14 cellular contexts compared by ENCODE assay signal in genomic region chr7:73434701-73435069, GRCh38. TPM values are rescaled to one million over a fixed set of nuclear protein-coding genes. Genes with fewer than 3 reads are reported as not detected.
DNase-seq lines count a peak whose midpoint lies in the region; ATAC-seq lines count a peak whose summit lies in the region.
"Had no signal": no experiment of that assay in that cellular context is flagged by ENCODE, and none has a peak within 500 bp of the region (broad histone marks: within the 10 kb centered on the region; RNA-seq: fewer than 3 reads in every experiment).

No MANE protein-coding gene starts in this region.

- H3K27ac Mint-ChIP-seq in CD4-positive, CD25-positive, alpha-beta regulatory T cell = no peak overlapping the region
- peak overlapping the region in 1 of 8 donors; percentile 38 for H3K27ac Mint-ChIP-seq in CD8-positive, alpha-beta memory T cell
- no peak overlapping the region for H3K27ac Mint-ChIP-seq in activated naive CD8-positive, alpha-beta T cell
- peak overlapping the region in 2 of 9 donors; percentile 82 to 90 for H3K27ac Mint-ChIP-seq in naive thymus-derived CD4-positive, alpha-beta T cell

- intact Hi-C loops in naive thymus-derived CD4-positive, alpha-beta T cell (cut with micrococcal nuclease) = loop anchor here (5.0 to 10.0 kb wide), 2 partner anchors 112 to 280 kb away; partner anchors contain the start of gene STX1A (in 1 of the 2)

- peaks cover 4% of the 10 kb centered on the region for H3K36me3 Mint-ChIP-seq in CD4-positive, CD25-positive, alpha-beta regulatory T cell
- H3K36me3 Mint-ChIP-seq in CD8-positive, alpha-beta memory T cell = peaks cover 0 to 10% (median 3%) of the 10 kb centered on the region in 3 donors
- H3K36me3 Mint-ChIP-seq in activated naive CD8-positive, alpha-beta T cell = no peaks in the 10 kb centered on the region
- H3K36me3 Mint-ChIP-seq in naive thymus-derived CD4-positive, alpha-beta T cell = no peaks in the 10 kb centered on the region

- H3K36me3 ChIP-seq in CD4-positive, CD25-positive, alpha-beta regulatory T cell (ENCODE audit: control insufficient read depth, insufficient read depth, low read length) = peaks cover 2% of the 10 kb centered on the region
- no peaks in the 10 kb centered on the region for H3K36me3 ChIP-seq in CD8-positive, alpha-beta memory T cell (ENCODE audit: insufficient read depth, low read length)
- H3K36me3 ChIP-seq in naive thymus-derived CD4-positive, alpha-beta T cell (ENCODE audit: control insufficient read depth in 2 of 3, insufficient read depth in 3 of 3, low read length in 3 of 3) = no peaks in the 10 kb centered on the region
- peaks cover 9% of the 10 kb centered on the region for H3K36me3 ChIP-seq in HAP-1 (replicated peaks)

- peaks cover 0 to 3% (median 0%) of the 10 kb centered on the region in 7 donors for H3K9me3 Mint-ChIP-seq in CD4-positive, CD25-positive, alpha-beta regulatory T cell
- H3K9me3 Mint-ChIP-seq in CD8-positive, alpha-beta memory T cell = no peaks in the 10 kb centered on the region
- H3K9me3 Mint-ChIP-seq in activated naive CD8-positive, alpha-beta T cell (ENCODE audit: low read depth) = no peaks in the 10 kb centered on the region
- peaks cover 0 to 5% (median 0%) of the 10 kb centered on the region in 11 donors for H3K9me3 Mint-ChIP-seq in naive thymus-derived CD4-positive, alpha-beta T cell

- peaks cover 3% of the 10 kb centered on the region for H3K4me1 ChIP-seq in CD4-positive, CD25-positive, alpha-beta regulatory T cell (ENCODE audit: control insufficient read depth, insufficient read depth, low read length, poor library complexity, severe bottlenecking)
- no peaks in the 10 kb centered on the region for H3K4me1 ChIP-seq in CD8-positive, alpha-beta memory T cell (ENCODE audit: insufficient read depth, low read length)
- H3K4me1 ChIP-seq in naive thymus-derived CD4-positive, alpha-beta T cell (ENCODE audit: control insufficient read depth in 2 of 2, insufficient read depth in 2 of 2, low read length in 2 of 2) = no peaks in the 10 kb centered on the region
- H3K4me1 ChIP-seq in HAP-1 = peaks cover 2% of the 10 kb centered on the region; the same call in 1 of the 2 replicates

- peaks cover 9% of the 10 kb centered on the region for H3K27me3 Mint-ChIP-seq in CD4-positive, CD25-positive, alpha-beta regulatory T cell
- H3K27me3 Mint-ChIP-seq in CD8-positive, alpha-beta memory T cell = peaks cover 1 to 8% of the 10 kb centered on the region in 2 donors
- no peaks in the 10 kb centered on the region for H3K27me3 Mint-ChIP-seq in activated naive CD8-positive, alpha-beta T cell
- peaks cover 0 to 4% (median 0%) of the 10 kb centered on the region in 5 donors for H3K27me3 Mint-ChIP-seq in naive thymus-derived CD4-positive, alpha-beta T cell

- ATAC-seq in CD4-positive, CD25-positive, alpha-beta regulatory T cell (ENCODE audit: low read depth in 2 of 2) = no peak
- ATAC-seq in naive thymus-derived CD4-positive, alpha-beta T cell = no peak
- ATAC-seq in GM18498 (IDR thresholded peaks at IDR 0.05; ENCODE audit: unreplicated experiment) = no peak
- ATAC-seq in HG03039 (IDR thresholded peaks at IDR 0.05; ENCODE audit: unreplicated experiment) = no peak

- DNase-seq in CD4-positive, CD25-positive, alpha-beta regulatory T cell = no peak
- DNase-seq in CD8-positive, alpha-beta memory T cell = no peak
- DNase-seq in naive thymus-derived CD4-positive, alpha-beta T cell = no peak
- DNase-seq in HAP-1 (ENCODE audit: low spot score in 2 of 2) = no peak
- no peak for DNase-seq in NCI-H2196 (lab: John Stamatoyannopoulos, UW; ENCODE audit: unreplicated experiment)
- DNase-seq: caudate nucleus, hippocampal formation, midbrain, NCI-H2081, NCI-H526, SJCRH30 had no signal

- in situ Hi-C loops in HAP-1 (cut with MboI; ENCODE audit: low sequenced_read_pairs) = no loop called here

- peaks cover 0 to 8% (median 1%) of the 10 kb centered on the region in 4 donors for H3K4me1 Mint-ChIP-seq in CD4-positive, CD25-positive, alpha-beta regulatory T cell
- peaks cover 0 to 12% (median 7%) of the 10 kb centered on the region in 3 donors for H3K4me1 Mint-ChIP-seq in CD8-positive, alpha-beta memory T cell
- H3K4me1 Mint-ChIP-seq in activated naive CD8-positive, alpha-beta T cell (ENCODE audit: low read depth) = peaks cover 2% of the 10 kb centered on the region
- H3K4me1 Mint-ChIP-seq in naive thymus-derived CD4-positive, alpha-beta T cell = peaks cover 4 to 15% (median 10%) of the 10 kb centered on the region in 7 donors

- peak overlapping the region in 3 of 4 donors; percentile 61 to 74 (median 63) for H3K4me3 Mint-ChIP-seq in CD4-positive, CD25-positive, alpha-beta regulatory T cell
- H3K4me3 Mint-ChIP-seq in CD8-positive, alpha-beta memory T cell = peak overlapping the region; percentile 30 to 88 (median 71)
- H3K4me3 Mint-ChIP-seq in activated naive CD8-positive, alpha-beta T cell = peak overlapping the region; percentile 68
- H3K4me3 Mint-ChIP-seq in naive thymus-derived CD4-positive, alpha-beta T cell = peak overlapping the region; percentile 59 to 78 (median 72)

- H3K27ac ChIP-seq in CD4-positive, CD25-positive, alpha-beta regulatory T cell (ENCODE audit: insufficient read depth, low read length, poor library complexity, severe bottlenecking) = no peak overlapping the region
- no peak overlapping the region for H3K27ac ChIP-seq in CD8-positive, alpha-beta memory T cell (ENCODE audit: low read depth, low read length)
- no peak overlapping the region for H3K27ac ChIP-seq in naive thymus-derived CD4-positive, alpha-beta T cell (ENCODE audit: low read depth, low read length)
- H3K27ac ChIP-seq: SJCRH30 had no signal

- POLR2A ChIA-PET in CD8-positive, alpha-beta memory T cell (lab: Charles Lee) = no interaction called here
- POLR2A ChIA-PET in naive thymus-derived CD4-positive, alpha-beta T cell (lab: Charles Lee) = no interaction called here

- H3K27me3 ChIP-seq in CD4-positive, CD25-positive, alpha-beta regulatory T cell (ENCODE audit: control insufficient read depth, insufficient read depth, low read length) = no peaks in the 10 kb centered on the region
- no peaks in the 10 kb centered on the region for H3K27me3 ChIP-seq in CD8-positive, alpha-beta memory T cell (ENCODE audit: insufficient read depth, low read length, poor library complexity, severe bottlenecking)
- H3K27me3 ChIP-seq in naive thymus-derived CD4-positive, alpha-beta T cell (ENCODE audit: control insufficient read depth in 2 of 2, insufficient read depth in 2 of 2, low read length in 2 of 2) = no peaks in the 10 kb centered on the region
- H3K27me3 ChIP-seq in HAP-1 (ENCODE audit: low read depth) = no peaks in the 10 kb centered on the region
- H3K27me3 ChIP-seq: SJCRH30 had no signal

- no peak overlapping the region for H3K4me3 ChIP-seq in CD4-positive, CD25-positive, alpha-beta regulatory T cell (ENCODE audit: low read depth, low read length)
- H3K4me3 ChIP-seq in CD8-positive, alpha-beta memory T cell (ENCODE audit: low read length) = no peak overlapping the region
- no peak overlapping the region for H3K4me3 ChIP-seq in naive thymus-derived CD4-positive, alpha-beta T cell (ENCODE audit: low read length)
- no peak overlapping the region for H3K4me3 ChIP-seq in HAP-1
- H3K4me3 ChIP-seq: SJCRH30 had no signal

- H3K9me3 ChIP-seq in CD4-positive, CD25-positive, alpha-beta regulatory T cell (ENCODE audit: control insufficient read depth in 2 of 2, low read length in 2 of 2) = no peaks in the 10 kb centered on the region
- H3K9me3 ChIP-seq in CD8-positive, alpha-beta memory T cell (ENCODE audit: low read length) = no peaks in the 10 kb centered on the region
- H3K9me3 ChIP-seq in naive thymus-derived CD4-positive, alpha-beta T cell (ENCODE audit: control insufficient read depth in 2 of 3, low read length in 3 of 3) = no peaks in the 10 kb centered on the region
- no peaks in the 10 kb centered on the region for H3K9me3 ChIP-seq in HAP-1
- H3K9me3 ChIP-seq: SJCRH30 had no signal

- CTCF ChIA-PET in CD8-positive, alpha-beta memory T cell (lab: Charles Lee) = no interaction called here
- CTCF ChIA-PET in naive thymus-derived CD4-positive, alpha-beta T cell (lab: Charles Lee) = no interaction called here

RNA-seq across cellular contexts. Expression of gene FZD9, which starts 1.1 kb away (rescaled TPM):
- not detected for total RNA-seq in CD4-positive, CD25-positive, alpha-beta regulatory T cell
- polyA plus RNA-seq in CD4-positive, CD25-positive, alpha-beta regulatory T cell = under 1 TPM in 2 of 4 donors, not detected in 2; 0.13 to 0.15 TPM
- under 1 TPM; 0.09 to 0.38 TPM for total RNA-seq in CD8-positive, alpha-beta memory T cell
- polyA plus RNA-seq in CD8-positive, alpha-beta memory T cell = not detected
- total RNA-seq in naive thymus-derived CD4-positive, alpha-beta T cell = under 1 TPM in 3 of 5 experiments, not detected in 2; 0.15 to 0.24 (median 0.22) TPM
- under 1 TPM; 0.07 to 0.18 TPM for polyA plus RNA-seq in naive thymus-derived CD4-positive, alpha-beta T cell
- total RNA-seq: SJCRH30 had no signal
